Comparison of ENCODE assay signal across 27 cellular contexts in genomic region chr4:95921470-95921869, GRCh38.
"Had no signal": no experiment of that assay in that cellular context is flagged by ENCODE, and none has a peak within 500 bp of the region (broad histone marks: within the 10 kb centered on the region; RNA-seq: fewer than 3 reads in every experiment).

No MANE protein-coding gene starts in this region.

- DNase-seq: colonic mucosa; cortex of kidney; dermis blood vessel endothelial cell; dorsolateral prefrontal cortex; effector CD4-positive, alpha-beta T cell; effector CD8-positive, alpha-beta T cell; effector memory CD4-positive, alpha-beta T cell; effector memory CD8-positive, alpha-beta T cell; endodermal cell; erythroblast; esophagus squamous epithelium; foreskin fibroblast; foreskin keratinocyte; foreskin melanocyte; gastrocnemius medialis; glutamatergic neuron; head of caudate nucleus; heart left ventricle; heart right ventricle had no signal

- H3K27me3 ChIP-seq: colonic mucosa, dorsolateral prefrontal cortex, esophagus muscularis mucosa, esophagus squamous epithelium, foreskin keratinocyte, gastrocnemius medialis, gastroesophageal sphincter, heart left ventricle, heart right ventricle had no signal

- H3K9me3 ChIP-seq: colonic mucosa, gastrocnemius medialis had no signal

- FAIRE-seq: colon, endometrium, endothelial cell of umbilical vein, frontal cortex had no signal

- H3K27ac ChIP-seq: colonic mucosa, coronary artery, dorsolateral prefrontal cortex, epithelial cell of prostate, esophagus muscularis mucosa, esophagus squamous epithelium, foreskin keratinocyte, gastrocnemius medialis, gastroesophageal sphincter, heart left ventricle, heart right ventricle had no signal

- H3K36me3 ChIP-seq: colonic mucosa, esophagus muscularis mucosa, esophagus squamous epithelium, gastrocnemius medialis, gastroesophageal sphincter, heart left ventricle, heart right ventricle had no signal

- H3K4me3 ChIP-seq: colonic mucosa, coronary artery, dorsolateral prefrontal cortex, esophagus muscularis mucosa, esophagus squamous epithelium, gastrocnemius medialis, gastroesophageal sphincter, heart left ventricle, heart right ventricle had no signal
